In the genomic region with DNA sequence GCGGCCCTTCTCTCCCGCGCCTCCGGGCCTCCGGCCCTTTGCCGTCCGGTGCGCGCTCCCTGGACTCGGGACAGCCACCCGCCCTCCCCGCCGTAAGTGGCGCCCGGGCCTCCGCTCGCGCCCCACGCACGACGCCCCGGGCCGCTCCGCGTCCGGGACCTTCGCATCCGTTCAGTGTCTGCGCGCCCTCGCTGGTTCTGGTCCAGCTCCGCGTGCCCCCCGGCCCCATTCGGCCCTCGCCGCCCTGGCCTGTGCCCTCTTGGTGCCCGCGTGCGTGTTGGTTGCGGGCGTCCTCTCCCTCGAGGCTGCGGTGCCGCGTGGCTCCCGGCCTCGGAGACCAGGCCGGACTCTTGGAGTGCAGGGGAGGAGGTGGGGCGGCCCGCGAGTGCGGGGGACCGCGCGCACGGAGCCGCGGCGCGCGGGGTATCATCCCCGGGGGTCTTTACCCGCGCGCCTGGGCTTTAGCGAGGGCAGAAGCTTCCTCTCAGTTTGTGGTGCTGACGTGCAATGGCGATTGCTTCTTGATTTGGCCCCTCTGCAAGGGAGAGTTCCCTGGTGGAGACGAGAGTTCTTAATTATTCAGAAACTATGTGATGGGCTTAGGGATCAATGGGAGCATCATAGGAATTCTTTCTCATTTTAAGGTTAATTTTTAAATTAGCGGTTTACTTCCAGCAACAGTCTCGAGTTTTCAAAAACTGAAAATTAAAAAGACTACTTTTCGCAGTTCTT, we compare ENCODE assay signal across 8 cellular contexts. TPM values are rescaled to one million over a fixed set of nuclear protein-coding genes. Genes with fewer than 3 reads are reported as not detected.
DNase-seq lines count a peak whose midpoint lies in the region; ATAC-seq and TF ChIP-seq lines count a peak whose summit lies in the region.

No MANE protein-coding gene starts in this region.

- no peaks in the 10 kb centered on the region for H3K9me3 ChIP-seq in GM23248 (ENCODE audit: low read depth)

- TF ChIP-seq CTCF in WI38 (IDR thresholded peaks at IDR 0.05; ENCODE audit: low read depth, low read length) (no peak), retinal pigment epithelial cell (conservative IDR thresholded peaks at IDR 0.05; ENCODE audit: low read depth, low read length) (no peak)

- in situ Hi-C loops in GM23248 (cut with MboI): no loop called here

- WGBS in GM23248 (ENCODE audit: low coverage in 1 of 2, low lambda C conversion rate in 2 of 2, missing lambda C conversion rate in 2 of 2), 2 experiments: 2% methylated on average over 40 to 63 of the region's 73 CpGs

- H4K20me1 ChIP-seq in GM23248 (ENCODE audit: insufficient read depth): no peaks in the 10 kb centered on the region

- peak overlapping the region; percentile 9 for H3K27ac ChIP-seq in GM23248

- peaks cover 24% of the 10 kb centered on the region for H3F3A ChIP-seq in GM23248 (ENCODE audit: insufficient read depth)

- no peaks in the 10 kb centered on the region for H3K9me2 ChIP-seq in GM23248 (ENCODE audit: insufficient read depth)

- intact Hi-C loops in left cardiac atrium (cut with DNase I): no loop called here

- H3K79me2 ChIP-seq in GM23248 (ENCODE audit: insufficient read depth): peaks cover 51% of the 10 kb centered on the region

- H3K27me3 ChIP-seq in GM23248 (replicated peaks; ENCODE audit: insufficient read depth): no peaks in the 10 kb centered on the region

- peak overlapping the region; percentile 88 for H3K9ac ChIP-seq in GM23248

- ATAC-seq in left cardiac atrium (peak; percentile 1 to 10), GM19397 (IDR thresholded peaks at IDR 0.05; ENCODE audit: unreplicated experiment) (no peak)

- DNase-seq in AG08396 (ENCODE audit: low spot score): peak; percentile 34
- DNase-seq in GM23248: peak; percentile 57
- peak; percentile 33 for DNase-seq in left cardiac atrium
- DNase-seq in retinal pigment epithelial cell (ENCODE audit: low read depth): no peak
- DNase-seq in stimulated activated CD4-positive, alpha-beta T cell treated with anti-CD3 and anti-CD28 coated beads, Interleukin-4, amount 100 ng/mL, for 4 hours: no peak
- no peak for DNase-seq in NCI-H187 (lab: John Stamatoyannopoulos, UW)

- peak overlapping the region; percentile 82 for H3K4me3 ChIP-seq in GM23248
- peak overlapping the region; percentile 73 for H3K4me3 ChIP-seq in WI38 (ENCODE audit: low read depth, low read length)
- peak overlapping the region; percentile 55 for H3K4me3 ChIP-seq in retinal pigment epithelial cell (ENCODE audit: low read length)

- H3K4me1 ChIP-seq in GM23248 (ENCODE audit: insufficient read depth): peaks cover 24% of the 10 kb centered on the region

- no peaks in the 10 kb centered on the region for H3K36me3 ChIP-seq in GM23248 (ENCODE audit: low read depth)

- peak overlapping the region; percentile 67 for H2AFZ ChIP-seq in GM23248

- H3K4me2 ChIP-seq in GM23248 (ENCODE audit: unreplicated experiment): peak overlapping the region; percentile 94

RNA-seq across cellular contexts. Expression of a gene that starts 0.8 kb away (rescaled TPM):
- 19.2 and 19.9 TPM in 2 replicates for total RNA-seq in GM23248 (2014; rRNA removed; shearing (Covaris generic))
- polyA plus RNA-seq in GM23248 (2016; fragmentation: Nextera tagmentation; extraction: Ambion mirVana): 13.5 and 14.7 TPM in 2 replicates
- 10 to 100 TPM; 16.1 to 17.8 TPM for total RNA-seq in left cardiac atrium

Comparison
In these comparisons a context has a peak if more than half of its experiments do, and no peak if none do; other contexts are left out.
1. DNase-seq: peak in AG08396 (single experiment), GM23248 (single experiment) and left cardiac atrium (single experiment); none in retinal pigment epithelial cell (single experiment), stimulated activated CD4-positive, alpha-beta T cell treated with anti-CD3 and anti-CD28 coated beads, Interleukin-4, amount 100 ng/mL, for 4 hours (0 of 2) and NCI-H187 (0 of 2).
2. Peak in every context shown above with its lines, with median percentiles within 50 percentile points of each other: H3K4me3 ChIP-seq.